In genomic region chr10:34268410-34268809, GRCh38 we compare ENCODE assay signal across 1 cellular context.
A peak's percentile ranks its signal among the peaks of the same experiment; 100 is the strongest.
TF ChIP-seq lines count a peak whose summit lies in the region.
"Not testable (repeated sequence)": the region's sequence is repeated elsewhere in the genome, so short reads cannot be mapped to it uniquely, and the experiment has no call there.

No MANE protein-coding gene starts in this region.

- CTCF ChIA-PET in HEK293 (lab: Yijun Ruan, JAX), result not testable (repeated sequence)

- TF ChIP-seq CTCF in HEK293 (tag by site-specific recombination; IDR thresholded peaks at IDR 0.05), result not testable (repeated sequence)

- POLR2A ChIA-PET in HEK293 (lab: Yijun Ruan, JAX), result not testable (repeated sequence)

- H3K36me3 ChIP-seq in HEK293 (ENCODE audit: control insufficient read depth in 2 of 2, insufficient read depth in 1 of 2, low read length in 2 of 2), result not testable (repeated sequence)

- not testable (repeated sequence) for H3K9me3 ChIP-seq in HEK293 (ENCODE audit: control insufficient read depth, insufficient read depth, low read depth, low read length)

- H3K4me1 ChIP-seq in HEK293 (ENCODE audit: control insufficient read depth, insufficient read depth, low read length), result not testable (repeated sequence)

- H3K4me3 ChIP-seq in HEK293 (ENCODE audit: low read depth, low read length), result not testable (repeated sequence)

- H3K27ac ChIP-seq in HEK293 (ENCODE audit: extremely low read depth, low read depth, low read length), result not testable (repeated sequence)

TF ChIP-seq in HEK293, 187 proteins besides CTCF, POLR2A, EP300 and RAD21:
- TF ChIP-seq ZNF580 (tag by site-specific recombination; IDR thresholded peaks at IDR 0.05) (peak; percentile 28; the same call in 1 of the 2 replicates), ZNF146 (tag by site-specific recombination; IDR thresholded peaks at IDR 0.05) (peak; percentile 93)
